In genomic region chr16:85523602-85524364, GRCh38 we compare ENCODE assay signal across 8 cellular contexts.
DNase-seq lines count a peak whose midpoint lies in the region; ATAC-seq and TF ChIP-seq lines count a peak whose summit lies in the region.

No MANE protein-coding gene starts in this region.

- no peaks in the 10 kb centered on the region for H3K27me3 Mint-ChIP-seq in mesothelial cell of epicardium (ENCODE audit: low read depth)

- H4K20me1 ChIP-seq in MM.1S (ENCODE audit: insufficient read depth, low read length): no peaks in the 10 kb centered on the region

- H3K4me3 ChIP-seq in breast epithelium (no peak overlapping the region), MM.1S (ENCODE audit: low read length) (no peak overlapping the region)

- peaks cover 10% of the 10 kb centered on the region for H3K36me3 Mint-ChIP-seq in mesothelial cell of epicardium

- H3K79me2 ChIP-seq in MM.1S (ENCODE audit: low read length): no peaks in the 10 kb centered on the region

- H3K27ac ChIP-seq in breast epithelium: peak overlapping the region; percentile 48 to 87
- H3K27ac ChIP-seq in MM.1S (ENCODE audit: low read length): no peak overlapping the region

- no peak for TF ChIP-seq POLR2A in breast epithelium (IDR thresholded peaks at IDR 0.05)

- H3K4me2 ChIP-seq in MM.1S (ENCODE audit: low read depth, low read length): no peak overlapping the region

- H3K9me3 Mint-ChIP-seq in mesothelial cell of epicardium: no peaks in the 10 kb centered on the region

- peak; percentile 82 for DNase-seq in DMS 273 (lab: John Stamatoyannopoulos, UW; ENCODE audit: unreplicated experiment)
- peak; percentile 34 for DNase-seq in NCI-H2029 (lab: John Stamatoyannopoulos, UW)
- no peak for DNase-seq in breast epithelium (ENCODE audit: low spot score in 2 of 2)
- peak in 1 of 2 experiments; percentile 55 for DNase-seq in mesothelial cell of epicardium (ENCODE audit: low spot score in 2 of 2, unreplicated experiment in 2 of 2)
- no peak for DNase-seq in MM.1S
- DNase-seq in activated CD4-positive, CD25-positive, alpha-beta regulatory T cell (lab: John Stamatoyannopoulos, UW): no peak
- no peak for DNase-seq in NCI-H2227 treated with DMSO at 0.1 percent for 48 hours (lab: John Stamatoyannopoulos, UW)

- no peaks in the 10 kb centered on the region for H3K36me3 ChIP-seq in breast epithelium
- no peaks in the 10 kb centered on the region for H3K36me3 ChIP-seq in MM.1S (replicated peaks; ENCODE audit: insufficient read depth, low read length)

- intact Hi-C loops in breast epithelium (cut with DNase I; ENCODE audit: low total_unique reads): no loop called here

- H3F3A ChIP-seq in MM.1S (ENCODE audit: insufficient read depth, low read length): no peaks in the 10 kb centered on the region

- peaks cover 21 to 36% of the 10 kb centered on the region in 2 donors for H3K4me1 ChIP-seq in breast epithelium
- no peaks in the 10 kb centered on the region for H3K4me1 ChIP-seq in MM.1S (ENCODE audit: low read length)

- no peak for TF ChIP-seq CTCF in breast epithelium (IDR thresholded peaks at IDR 0.05)
- no peak for TF ChIP-seq CTCF in mesothelial cell of epicardium (IDR thresholded peaks at IDR 0.05; ENCODE audit: unreplicated experiment)
- no peak for TF ChIP-seq CTCF in MM.1S (IDR thresholded peaks at IDR 0.05; ENCODE audit: low read length)

- peaks cover 68% of the 10 kb centered on the region for H3K4me1 Mint-ChIP-seq in mesothelial cell of epicardium

- H3K9me2 ChIP-seq in MM.1S (replicated peaks; ENCODE audit: insufficient read depth, low read length): no peaks in the 10 kb centered on the region

- H3K4me3 Mint-ChIP-seq in mesothelial cell of epicardium: no peak overlapping the region

- H3K9me3 ChIP-seq in breast epithelium (no peaks in the 10 kb centered on the region), MM.1S (replicated peaks; ENCODE audit: insufficient read depth, low read length) (no peaks in the 10 kb centered on the region)

- no peak overlapping the region for H2AFZ ChIP-seq in MM.1S (ENCODE audit: low read length)

- H3K9ac ChIP-seq in MM.1S (ENCODE audit: low read length): no peak overlapping the region

- H3K27ac Mint-ChIP-seq in mesothelial cell of epicardium: peak overlapping the region; percentile 50

- ATAC-seq in HG02763 (IDR thresholded peaks at IDR 0.05; ENCODE audit: unreplicated experiment): no peak

- H3K27me3 ChIP-seq in breast epithelium: no peaks in the 10 kb centered on the region
- H3K27me3 ChIP-seq in MM.1S (replicated peaks; ENCODE audit: insufficient read depth, low read length): peaks cover 3% of the 10 kb centered on the region; the same call in 1 of the 2 replicates

Comparison
In these comparisons a context has a peak if more than half of its experiments do, and no peak if none do; other contexts are left out.
1. DNase-seq: peak in DMS 273 (single experiment) and NCI-H2029 (single experiment); none in breast epithelium (0 of 2), MM.1S (single experiment), activated CD4-positive, CD25-positive, alpha-beta regulatory T cell (0 of 4) and NCI-H2227 treated with DMSO at 0.1 percent for 48 hours (single experiment).